ENCODE assay signal across 9 cellular contexts in the genomic region with DNA sequence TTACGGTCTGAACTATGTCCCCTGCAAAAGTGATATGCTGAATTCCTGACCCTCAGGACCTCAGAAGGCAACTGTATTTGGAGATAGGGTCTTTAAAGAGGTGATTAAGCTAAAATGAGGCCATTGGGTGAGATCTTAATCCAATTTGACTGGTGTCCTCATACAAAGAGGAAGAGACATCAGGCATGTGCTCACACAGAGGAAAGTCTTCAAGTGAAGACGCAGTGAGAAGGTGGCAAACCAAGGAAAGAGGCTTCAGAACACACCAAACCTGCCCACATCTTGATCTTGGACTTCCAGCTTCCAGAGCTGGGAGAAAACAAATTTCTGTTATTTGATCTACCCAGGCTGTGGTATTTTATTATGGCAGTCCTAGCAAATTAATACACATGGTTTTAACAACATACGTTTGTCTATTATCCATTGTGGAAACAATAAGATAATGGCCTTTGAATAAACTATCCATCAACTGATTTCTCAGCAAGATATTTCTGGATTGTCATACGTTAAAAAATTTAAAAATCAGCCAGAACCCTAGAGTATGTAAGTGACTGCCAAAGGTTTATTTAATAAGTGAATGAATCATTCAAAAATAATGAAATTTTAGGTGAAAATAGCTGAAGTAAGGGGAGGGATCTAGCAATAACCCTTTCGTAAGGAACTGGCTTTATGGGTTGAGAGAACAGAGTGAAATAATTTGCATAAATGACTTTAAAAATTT. TPM values are rescaled to one million over a fixed set of nuclear protein-coding genes. Genes with fewer than 3 reads are reported as not detected.
DNase-seq lines count a peak whose midpoint lies in the region; TF ChIP-seq lines count a peak whose summit lies in the region.
"Had no signal": no experiment of that assay in that cellular context is flagged by ENCODE, and none has a peak within 500 bp of the region (broad histone marks: within the 10 kb centered on the region; RNA-seq: fewer than 3 reads in every experiment).

No MANE protein-coding gene starts in this region.

- peaks cover 78% of the 10 kb centered on the region for H3K36me3 Mint-ChIP-seq in T-helper 2 cell treated with Interferon-gamma antibody and Interleukin-4, amounts not matched to agents 5 μg/mL and 100 μg/mL, for 36 hours (ENCODE audit: low read depth)
- H3K36me3 Mint-ChIP-seq in chondrocyte (ENCODE audit: low read depth), result no peaks in the 10 kb centered on the region
- H3K36me3 Mint-ChIP-seq: type B pancreatic cell had no signal

- no peaks in the 10 kb centered on the region for H3K27me3 ChIP-seq in spleen (replicated peaks in 1 of 7)
- H3K27me3 ChIP-seq in adrenal gland, result no peaks in the 10 kb centered on the region

- H3K4me3 Mint-ChIP-seq in T-helper 2 cell treated with Interferon-gamma antibody and Interleukin-4, amounts not matched to agents 5 μg/mL and 100 μg/mL, for 36 hours, result peak overlapping the region; percentile 75
- no peak overlapping the region for H3K4me3 Mint-ChIP-seq in chondrocyte (ENCODE audit: unreplicated experiment)
- H3K4me3 Mint-ChIP-seq: type B pancreatic cell had no signal

- DNase-seq in T-helper 2 cell treated with Interferon-gamma antibody and Interleukin-4, amounts not matched to agents 5 μg/mL and 100 μg/mL, for 36 hours (ENCODE audit: low spot score), result no peak
- DNase-seq in T-helper 2 cell (no peak), OCI-M1 (lab: John Stamatoyannopoulos, UW) (peak; percentile 80), chondrocyte (ENCODE audit: low spot score) (no peak), spleen (no peak), adrenal gland (no peak), glomerular visceral epithelial cell (ENCODE audit: extremely low spot score) (no peak), HPDE6-E6E7 (ENCODE audit: extremely low spot score) (no peak)

- H3K9me3 ChIP-seq in spleen (no peaks in the 10 kb centered on the region), adrenal gland (replicated peaks in 1 of 3) (no peaks in the 10 kb centered on the region)

- H3K4me1 ChIP-seq in spleen, result peaks cover 25 to 100% (median 93%) of the 10 kb centered on the region in 6 donors
- H3K4me1 ChIP-seq in adrenal gland (replicated peaks in 1 of 2), result peaks cover 6 to 38% of the 10 kb centered on the region in 2 donors

- no peak for TF ChIP-seq CTCF in chondrocyte (IDR thresholded peaks at IDR 0.05)
- no peak for TF ChIP-seq CTCF in spleen (IDR thresholded peaks at IDR 0.05 in 8 of 11, conservative IDR thresholded peaks at IDR 0.05 in 3 of 11)
- TF ChIP-seq CTCF in adrenal gland (IDR thresholded peaks at IDR 0.05), result no peak

- TF ChIP-seq POLR2A in spleen (IDR thresholded peaks at IDR 0.05), result no peak
- no peak for TF ChIP-seq POLR2A in adrenal gland (IDR thresholded peaks at IDR 0.05)

- peaks cover 0 to 50% (median 8%) of the 10 kb centered on the region in 6 donors for H3K36me3 ChIP-seq in spleen
- no peaks in the 10 kb centered on the region for H3K36me3 ChIP-seq in adrenal gland (replicated peaks in 1 of 2)

- intact Hi-C loops in spleen (cut with DNase I; ENCODE audit: low total_unique reads), result no loop called here
- intact Hi-C loops in adrenal gland (cut with DNase I), result no loop called here

- no peaks in the 10 kb centered on the region for H3K9me3 Mint-ChIP-seq in T-helper 2 cell treated with Interferon-gamma antibody and Interleukin-4, amounts not matched to agents 5 μg/mL and 100 μg/mL, for 36 hours
- H3K9me3 Mint-ChIP-seq in chondrocyte (ENCODE audit: low read depth), result no peaks in the 10 kb centered on the region
- H3K9me3 Mint-ChIP-seq: type B pancreatic cell had no signal

- 68 to 75% (median 69%) methylated on average over 5 of the region's 5 CpGs for WGBS in spleen, 5 donors
- 76 to 88% (median 80%) methylated on average over 5 of the region's 5 CpGs for WGBS in adrenal gland, 4 donors

- H3K27ac ChIP-seq in spleen, result peak overlapping the region in 7 of 8 donors; percentile 92 to 97 (median 95)
- no peak overlapping the region for H3K27ac ChIP-seq in adrenal gland

- H3K4me3 ChIP-seq in spleen, result peak overlapping the region in 1 of 8 donors; percentile 74
- H3K4me3 ChIP-seq in adrenal gland, result no peak overlapping the region

- H3K4me1 Mint-ChIP-seq in T-helper 2 cell treated with Interferon-gamma antibody and Interleukin-4, amounts not matched to agents 5 μg/mL and 100 μg/mL, for 36 hours (ENCODE audit: low read depth), result peaks cover 62% of the 10 kb centered on the region
- peaks cover 73% of the 10 kb centered on the region for H3K4me1 Mint-ChIP-seq in chondrocyte (ENCODE audit: low read depth)

- no peaks in the 10 kb centered on the region for H3K27me3 Mint-ChIP-seq in T-helper 2 cell treated with Interferon-gamma antibody and Interleukin-4, amounts not matched to agents 5 μg/mL and 100 μg/mL, for 36 hours (ENCODE audit: low read depth)
- H3K27me3 Mint-ChIP-seq in chondrocyte (ENCODE audit: low read depth), result no peaks in the 10 kb centered on the region
- H3K27me3 Mint-ChIP-seq: type B pancreatic cell had no signal

- H3K27ac Mint-ChIP-seq in T-helper 2 cell treated with Interferon-gamma antibody and Interleukin-4, amounts not matched to agents 5 μg/mL and 100 μg/mL, for 36 hours, result peak overlapping the region; percentile 87
- H3K27ac Mint-ChIP-seq in chondrocyte (ENCODE audit: unreplicated experiment), result peak overlapping the region; percentile 55
- H3K27ac Mint-ChIP-seq: type B pancreatic cell had no signal

RNA-seq across cellular contexts. Expression of a gene that starts 6.5 kb away (rescaled TPM):
- total RNA-seq in chondrocyte, result 60.0 to 68.9 TPM (median 61.8 TPM) in 3 replicates
- 100 to 1,000 TPM; 153 to 265 (median 242) TPM for total RNA-seq in spleen
- polyA plus RNA-seq in spleen, result 10 to 100 TPM; 74.9 to 86.3 (median 82.8) TPM
- 10 to 100 TPM; 12.1 to 42.4 (median 29.5) TPM for total RNA-seq in adrenal gland
- polyA plus RNA-seq in adrenal gland, result 10 to 100 TPM; 13.5 to 29.0 (median 23.5) TPM

Comparison
In these comparisons a context has a peak if more than half of its experiments do, and no peak if none do; other contexts are left out.
1. H3K27ac ChIP-seq: peak in spleen (7 of 8); none in adrenal gland (0 of 5).